10 cellular contexts compared by ENCODE assay signal in genomic region chr16:84143784-84144199, GRCh38. TPM values are rescaled to one million over a fixed set of nuclear protein-coding genes. Genes with fewer than 3 reads are reported as not detected.
DNase-seq lines count a peak whose midpoint lies in the region; ATAC-seq and TF ChIP-seq lines count a peak whose summit lies in the region.
"Had no signal": no experiment of that assay in that cellular context is flagged by ENCODE, and none has a peak within 500 bp of the region (broad histone marks: within the 10 kb centered on the region; RNA-seq: fewer than 3 reads in every experiment).

No MANE protein-coding gene starts in this region.

- no peaks in the 10 kb centered on the region for H3K36me3 ChIP-seq in BE2C

- TF ChIP-seq CTCF in BE2C (IDR thresholded peaks at IDR 0.05; ENCODE audit: low read depth, low read length) (no peak), choroid plexus epithelial cell (conservative IDR thresholded peaks at IDR 0.05; ENCODE audit: low read depth, low read length) (no peak), natural killer cell (IDR thresholded peaks at IDR 0.05) (no peak)

- peak overlapping the region; percentile 82 to 88 for H3K27ac Mint-ChIP-seq in natural killer cell

- H3K4me3 Mint-ChIP-seq in natural killer cell: peak overlapping the region; percentile 94

- H3K9me3 ChIP-seq in BE2C: no peaks in the 10 kb centered on the region

- ATAC-seq in natural killer cell (no peak), GM18519 (IDR thresholded peaks at IDR 0.05; ENCODE audit: low FRiP score, unreplicated experiment) (no peak), GM21447 (IDR thresholded peaks at IDR 0.05; ENCODE audit: unreplicated experiment) (no peak), GM19455 (IDR thresholded peaks at IDR 0.05; ENCODE audit: unreplicated experiment) (no peak)

- intact Hi-C loops in natural killer cell (cut with micrococcal nuclease): no loop called here

- H3K4me3 ChIP-seq in BE2C (ENCODE audit: low read depth, low read length) (peak overlapping the region; percentile 77), choroid plexus epithelial cell (ENCODE audit: low read depth, low read length) (peak overlapping the region; percentile 89)

- H3K36me3 Mint-ChIP-seq in natural killer cell: no peaks in the 10 kb centered on the region

- H3K9me3 Mint-ChIP-seq in natural killer cell: no peaks in the 10 kb centered on the region

- H3K27me3 Mint-ChIP-seq in natural killer cell (ENCODE audit: low read depth in 2 of 2): peaks cover 3% of the 10 kb centered on the region in 2 donors

- H3K4me1 Mint-ChIP-seq in natural killer cell: peaks cover 19 to 24% of the 10 kb centered on the region in 2 donors

- H3K27me3 ChIP-seq in BE2C: peaks cover 17% of the 10 kb centered on the region

- no peaks in the 10 kb centered on the region for H3K4me1 ChIP-seq in BE2C

- DNase-seq in BE2C (no peak), LHCN-M2 (ENCODE audit: low read depth) (peak; percentile 7), choroid plexus epithelial cell (ENCODE audit: low read depth) (no peak), natural killer cell (no peak), GOT3 (lab: John Stamatoyannopoulos, UW) (no peak)

RNA-seq across cellular contexts. Expression of gene HSDL1, which starts 1.2 kb away (rescaled TPM):
- 17.4 TPM for polyA plus RNA-seq in BE2C (2012; ENCODE audit: insufficient read depth, insufficient read length, low read depth)
- 34.4 and 36.3 TPM in 2 replicates for total RNA-seq in LHCN-M2 (2014; rRNA removed)
- polyA plus RNA-seq in LHCN-M2 (2012): 13.2 TPM
- 10 to 100 TPM; 11.2 to 15.3 (median 13.5) TPM for total RNA-seq in natural killer cell

RNA-seq across cellular contexts. Expression of gene DNAAF1, which starts 1.3 kb away (rescaled TPM):
- 14.1 TPM for polyA plus RNA-seq in BE2C (2012; ENCODE audit: insufficient read depth, insufficient read length, low read depth)
- total RNA-seq in LHCN-M2 (2014; rRNA removed) (0.06 TPM in 1 of 2 replicates, not detected in the other), natural killer cell (1 to 10 TPM in 1 of 3 donors, under 1 TPM in 2; 0.43 to 2.9 (median 0.95) TPM)
- 0.10 TPM for polyA plus RNA-seq in LHCN-M2 (2012)
- total RNA-seq: T-helper 2 cell treated with Interferon-gamma antibody and Interleukin-4, amounts not matched to agents 100 ng/mL and 5 ng/mL, for 36 hours had no signal

RNA-seq across cellular contexts. Expression of gene MBTPS1, which starts 27.1 kb away (rescaled TPM):
- 67.9 TPM for polyA plus RNA-seq in BE2C (2012; ENCODE audit: insufficient read depth, insufficient read length, low read depth)
- 47.1 and 48.8 TPM in 2 replicates for total RNA-seq in LHCN-M2 (2014; rRNA removed)
- polyA plus RNA-seq in LHCN-M2 (2012): 33.0 TPM
- total RNA-seq in natural killer cell: 100 to 1,000 TPM in 2 of 3 donors, 10 to 100 TPM in 1; 85.2 to 124 (median 113) TPM

RNA-seq across cellular contexts. Expression of gene TAF1C, which starts 43.1 kb away (rescaled TPM):
- polyA plus RNA-seq in BE2C (2012; ENCODE audit: insufficient read depth, insufficient read length, low read depth): 73.4 TPM
- total RNA-seq in LHCN-M2 (2014; rRNA removed) (26.1 and 30.1 TPM in 2 replicates), natural killer cell (10 to 100 TPM; 89.0 to 97.7 (median 91.9) TPM)
- polyA plus RNA-seq in LHCN-M2 (2012): 8.9 TPM

RNA-seq across cellular contexts. Expression of gene ADAD2, which starts 47.2 kb away (rescaled TPM):
- polyA plus RNA-seq in BE2C (2012; ENCODE audit: insufficient read depth, insufficient read length, low read depth): not detected
- not detected in 2 replicates for total RNA-seq in LHCN-M2 (2014; rRNA removed)
- polyA plus RNA-seq in LHCN-M2 (2012): not detected
- not detected for total RNA-seq in natural killer cell
- total RNA-seq: pulmonary artery endothelial cell; T-helper 2 cell treated with Interferon-gamma antibody and Interleukin-4, amounts not matched to agents 100 ng/mL and 5 ng/mL, for 36 hours had no signal
